Comparison of ENCODE assay signal across 20 cellular contexts in the genomic region with DNA sequence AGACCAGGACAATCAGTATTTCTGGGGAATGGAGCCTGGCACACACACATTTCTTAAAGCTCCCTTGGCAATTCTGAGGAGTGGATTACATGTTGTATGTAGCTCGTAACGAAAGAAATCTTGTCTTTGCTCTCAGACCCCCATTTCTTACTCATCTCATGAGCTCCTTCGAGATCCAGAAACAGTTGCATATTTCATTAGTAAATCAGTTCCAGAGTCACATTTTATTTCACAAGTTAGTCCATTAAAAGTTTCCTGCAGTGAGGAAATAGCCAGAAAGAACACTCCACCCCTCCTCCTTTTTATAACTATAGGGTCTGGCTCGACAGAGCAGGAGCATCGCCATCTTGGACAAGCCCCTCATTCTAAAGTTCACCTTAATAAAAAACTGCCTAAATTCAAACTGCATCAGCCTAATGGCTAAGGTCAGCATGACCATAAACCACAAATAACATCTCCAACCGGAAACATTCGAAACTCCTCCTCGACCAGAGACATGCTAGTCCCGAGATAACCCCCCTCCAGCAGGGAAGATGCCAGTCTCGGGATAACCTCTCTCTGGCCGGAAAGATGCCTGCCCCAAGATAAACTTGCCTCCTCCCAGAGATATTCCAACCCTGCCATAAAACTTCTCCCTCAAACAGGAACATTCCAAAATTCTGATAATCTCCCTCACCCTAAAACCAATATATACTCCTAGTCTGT. TPM values are rescaled to one million over a fixed set of nuclear protein-coding genes. Genes with fewer than 3 reads are reported as not detected.
DNase-seq lines count a peak whose midpoint lies in the region; ATAC-seq and TF ChIP-seq lines count a peak whose summit lies in the region.
"Had no signal": no experiment of that assay in that cellular context is flagged by ENCODE, and none has a peak within 500 bp of the region (broad histone marks: within the 10 kb centered on the region; RNA-seq: fewer than 3 reads in every experiment).

No MANE protein-coding gene starts in this region.

- H3K9me3 ChIP-seq in PC-3 (ENCODE audit: low read length) = no peaks in the 10 kb centered on the region
- H3K9me3 ChIP-seq in esophagus muscularis mucosa = no peaks in the 10 kb centered on the region
- H3K9me3 ChIP-seq in upper lobe of left lung = no peaks in the 10 kb centered on the region
- H3K9me3 ChIP-seq: right lobe of liver had no signal

- H3K9me3 Mint-ChIP-seq in neural crest cell = no peaks in the 10 kb centered on the region
- H3K9me3 Mint-ChIP-seq: central memory CD8-positive, alpha-beta T cell; nephron progenitor cell had no signal

- no peaks in the 10 kb centered on the region for H3K9me2 ChIP-seq in PC-3 (replicated peaks; ENCODE audit: low read length)

- no peak overlapping the region for H3K9ac ChIP-seq in PC-3 (ENCODE audit: low read length)
- H3K9ac ChIP-seq: KMS-11 had no signal

- H3K27me3 Mint-ChIP-seq in neural crest cell (ENCODE audit: low read depth) = peaks cover 40% of the 10 kb centered on the region

- no peak overlapping the region for H3K4me3 ChIP-seq in PC-3 (ENCODE audit: low read length)
- H3K4me3 ChIP-seq in esophagus muscularis mucosa = no peak overlapping the region
- H3K4me3 ChIP-seq in upper lobe of left lung = no peak overlapping the region
- H3K4me3 ChIP-seq: right lobe of liver had no signal

- no peak for DNase-seq in PC-3
- DNase-seq in esophagus muscularis mucosa (ENCODE audit: extremely low spot score) = peak; percentile 39
- no peak for DNase-seq in neural crest cell (ENCODE audit: low read depth, low spot score)
- no peak for DNase-seq in upper lobe of left lung
- DNase-seq in stimulated activated CD4-positive, alpha-beta T cell treated with anti-CD3 and anti-CD28 coated beads, Interleukin-1b, Interleukin-23, amount 100 ng/mL, for 48 hours = no peak
- DNase-seq in T-helper 2 cell = no peak
- DNase-seq: activated CD4-positive, CD25-positive, alpha-beta regulatory T cell; C1 segment of cervical spinal cord; DND-41; hypothalamus; NCI-H1417; NCI-H2227 treated with DMSO at 0.1 percent for 48 hours; nephron progenitor cell; right lobe of liver; stimulated activated naive CD8-positive, alpha-beta T cell treated with anti-CD3 and anti-CD28 coated beads, Interleukin-15, Interleukin-2, amounts not matched to agents 100 U/mL and 50 U/mL, for 24 hours; SW 1271 had no signal

- TF ChIP-seq POLR2A in esophagus muscularis mucosa (IDR thresholded peaks at IDR 0.05; ENCODE audit: low read depth) (no peak), upper lobe of left lung (IDR thresholded peaks at IDR 0.05) (no peak)

- no peak overlapping the region for H2AFZ ChIP-seq in PC-3 (ENCODE audit: low read length)

- H3F3A ChIP-seq in PC-3 (ENCODE audit: low read length, unreplicated experiment) = no peaks in the 10 kb centered on the region

- H3K27me3 ChIP-seq in PC-3 (ENCODE audit: low read length) (no peaks in the 10 kb centered on the region), esophagus muscularis mucosa (no peaks in the 10 kb centered on the region), upper lobe of left lung (no peaks in the 10 kb centered on the region)
- H3K27me3 ChIP-seq: right lobe of liver had no signal

- peaks cover 58% of the 10 kb centered on the region for H3K4me1 ChIP-seq in PC-3 (ENCODE audit: insufficient read depth, low read length)
- peaks cover 24 to 99% (median 96%) of the 10 kb centered on the region in 4 donors for H3K4me1 ChIP-seq in esophagus muscularis mucosa
- peaks cover 18 to 56% (median 40%) of the 10 kb centered on the region in 4 donors for H3K4me1 ChIP-seq in upper lobe of left lung

- no peak for TF ChIP-seq CTCF in PC-3 (conservative IDR thresholded peaks at IDR 0.05; ENCODE audit: low read depth, low read length)
- TF ChIP-seq CTCF in esophagus muscularis mucosa (IDR thresholded peaks at IDR 0.05) = no peak
- TF ChIP-seq CTCF in neural crest cell (conservative IDR thresholded peaks at IDR 0.05) = no peak
- no peak for TF ChIP-seq CTCF in upper lobe of left lung (IDR thresholded peaks at IDR 0.05)

- WGBS in esophagus muscularis mucosa = 80% methylated on average over 11 of the region's 11 CpGs
- WGBS in upper lobe of left lung, 2 donors = 71 to 73% methylated on average over 11 of the region's 11 CpGs

- intact Hi-C loops in PC-3 (cut with micrococcal nuclease) (loop anchor here (5.0 kb wide), 2 partner anchors 149 to 231 kb away; no protein-coding TSS in a partner anchor), esophagus muscularis mucosa (cut with DNase I) (no loop called here)

- CTCF ChIA-PET in PC-3 (lab: Charles Lee) = interaction anchor here (0.6 kb wide), 1 partner anchor 8 kb away, joined by 4 read pairs; a partner anchor contains a TSS

- peak overlapping the region; percentile 57 for H3K27ac Mint-ChIP-seq in neural crest cell (ENCODE audit: unreplicated experiment)
- H3K27ac Mint-ChIP-seq: activated naive CD8-positive, alpha-beta T cell; nephron progenitor cell had no signal

- H3K79me2 ChIP-seq in PC-3 (ENCODE audit: low read length) = peaks cover 99% of the 10 kb centered on the region

- no peak overlapping the region for H3K4me3 Mint-ChIP-seq in neural crest cell
- H3K4me3 Mint-ChIP-seq: activated naive CD8-positive, alpha-beta T cell; central memory CD8-positive, alpha-beta T cell; nephron progenitor cell had no signal

- H3K4me1 Mint-ChIP-seq in neural crest cell = no peaks in the 10 kb centered on the region
- H3K4me1 Mint-ChIP-seq: central memory CD8-positive, alpha-beta T cell; nephron progenitor cell had no signal

- TF ChIP-seq EP300 in esophagus muscularis mucosa (IDR thresholded peaks at IDR 0.05) (no peak), upper lobe of left lung (IDR thresholded peaks at IDR 0.05) (no peak)

- no TSS peak for BruUV-seq in PC-3 (replicated peaks; lab: Mats Ljungman, UMichigan)

- POLR2A ChIA-PET in PC-3 (lab: Charles Lee; ENCODE audit: unreplicated experiment) = interaction anchor here (0.6 kb wide), 1 partner anchor 84 kb away, joined by 3 read pairs; no protein-coding TSS in a partner anchor

- no peaks in the 10 kb centered on the region for H3K36me3 Mint-ChIP-seq in neural crest cell (ENCODE audit: low read depth)
- H3K36me3 Mint-ChIP-seq: activated naive CD8-positive, alpha-beta T cell had no signal

- H4K20me1 ChIP-seq in PC-3 (ENCODE audit: low read length) = peaks cover 41% of the 10 kb centered on the region

- H3K27ac ChIP-seq in PC-3 (ENCODE audit: low read length) = 0 out of 2 replicates have a peak overlapping the region, but pooled peaks have one; percentile 2
- H3K27ac ChIP-seq in esophagus muscularis mucosa (replicated peaks in 1 of 4) = peak overlapping the region; percentile 60 to 99 (median 78)
- H3K27ac ChIP-seq in upper lobe of left lung = peak overlapping the region; percentile 13 to 71 (median 54)
- H3K27ac ChIP-seq: KMS-11 had no signal

- H3K36me3 ChIP-seq in PC-3 (ENCODE audit: low read depth, low read length) (peaks cover 21% of the 10 kb centered on the region), esophagus muscularis mucosa (no peaks in the 10 kb centered on the region), upper lobe of left lung (no peaks in the 10 kb centered on the region)
- H3K36me3 ChIP-seq: right lobe of liver had no signal

- no peak overlapping the region for H3K4me2 ChIP-seq in PC-3 (ENCODE audit: low read length)
- H3K4me2 ChIP-seq: KMS-11 had no signal

- ATAC-seq in PC-3 (no peak), upper lobe of left lung (ENCODE audit: low FRiP score in 2 of 2) (no peak), HG02885 (IDR thresholded peaks at IDR 0.05; ENCODE audit: poor library complexity, unreplicated experiment) (no peak)
- ATAC-seq: stimulated activated naive CD8-positive, alpha-beta T cell treated with anti-CD3 and anti-CD28 coated beads, Interleukin-15, Interleukin-2, amounts not matched to agents 100 U/mL and 50 U/mL, for 24 hours had no signal

RNA-seq across cellular contexts. Expression of a gene that starts 7.4 kb away (rescaled TPM):
- 50.0 and 64.6 TPM in 2 replicates for total RNA-seq in PC-3 (2014; rRNA removed)
- 100 to 1,000 TPM in 2 of 4 donors, 10 to 100 TPM in 2; 79.3 to 125 (median 110) TPM for total RNA-seq in esophagus muscularis mucosa
- total RNA-seq in neural crest cell = 2.3 and 2.6 TPM in 2 replicates
- total RNA-seq in upper lobe of left lung = 100 to 1,000 TPM in 2 of 6 donors, 10 to 100 TPM in 4; 58.7 to 110 (median 93.2) TPM

Comparison
In these comparisons a context has a peak if more than half of its experiments do, and no peak if none do; other contexts are left out.
1. H3K27ac ChIP-seq: peak in every context shown above with its lines; median percentile 78 in esophagus muscularis mucosa; 54 in upper lobe of left lung; 2 in PC-3.
2. RNA of a gene that starts 7.4 kb away (total RNA-seq): 79.3 to 125 TPM in esophagus muscularis mucosa, 58.7 to 110 TPM in upper lobe of left lung and 50.0 to 64.6 TPM in PC-3; 2.3 to 2.6 TPM in neural crest cell; every median in the first group is over 10 times any median in the second.